In the genomic region with DNA sequence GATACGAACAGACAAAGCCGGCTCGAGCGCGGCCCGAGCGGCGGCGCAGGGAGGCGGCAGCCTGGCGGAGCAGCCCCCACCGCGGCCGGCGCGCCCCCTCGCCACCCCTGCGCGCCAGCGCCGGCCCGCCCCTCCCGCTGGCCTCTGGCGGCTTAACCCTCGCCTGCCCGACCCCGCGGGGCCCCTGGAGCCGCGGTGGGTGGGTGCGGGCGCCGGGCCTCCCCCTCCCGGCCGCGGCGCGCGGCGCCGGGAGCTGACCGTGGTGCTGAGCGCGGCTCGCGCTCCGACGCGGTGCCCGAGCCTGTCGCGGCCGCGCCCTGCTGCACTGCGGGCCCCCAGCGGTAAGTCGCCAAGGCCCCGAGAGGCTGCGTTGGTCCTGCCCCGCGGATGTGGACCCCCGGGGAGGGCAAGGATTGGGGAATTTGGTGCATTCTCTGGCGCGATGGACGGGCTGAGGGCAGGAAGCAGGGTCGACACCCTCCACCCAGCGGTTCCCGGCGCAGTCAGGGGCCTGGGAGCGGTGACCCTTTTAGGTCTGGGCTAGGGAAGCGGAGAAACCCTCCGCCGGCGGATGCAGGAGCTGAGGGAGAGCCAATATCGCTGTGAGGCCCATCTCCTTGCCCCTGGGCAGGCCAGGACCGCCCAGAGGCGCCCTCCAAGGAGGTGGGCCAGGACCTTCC, we compare ENCODE assay signal across 9 cellular contexts.
DNase-seq lines count a peak whose midpoint lies in the region; ATAC-seq lines count a peak whose summit lies in the region.
"Had no signal": no experiment of that assay in that cellular context is flagged by ENCODE, and none has a peak within 500 bp of the region (broad histone marks: within the 10 kb centered on the region; RNA-seq: fewer than 3 reads in every experiment).

No MANE protein-coding gene starts in this region.

- H3K27ac ChIP-seq in iPS-18a (ENCODE audit: low read length): no peak overlapping the region
- H3K27ac ChIP-seq: HL-60 had no signal

- H3K9ac ChIP-seq in iPS-18a (ENCODE audit: low read length): no peak overlapping the region

- H3K4me3 Mint-ChIP-seq in activated naive CD8-positive, alpha-beta T cell treated with anti-CD3 and anti-CD28 coated beads, Interleukin-2, amount 50 U/mL, for 24 hours: no peak overlapping the region
- H3K4me3 Mint-ChIP-seq in stimulated activated naive CD8-positive, alpha-beta T cell treated with anti-CD3 and anti-CD28 coated beads, Interleukin-15, amount 100 ng/mL, for 72 hours: no peak overlapping the region

- H3K4me1 Mint-ChIP-seq in activated naive CD8-positive, alpha-beta T cell treated with anti-CD3 and anti-CD28 coated beads, Interleukin-2, amount 50 U/mL, for 24 hours: peaks cover 2% of the 10 kb centered on the region
- peaks cover 5% of the 10 kb centered on the region for H3K4me1 Mint-ChIP-seq in stimulated activated naive CD8-positive, alpha-beta T cell treated with anti-CD3 and anti-CD28 coated beads, Interleukin-15, amount 100 ng/mL, for 72 hours

- H3K36me3 ChIP-seq in iPS-18a (ENCODE audit: control insufficient read depth, low read depth, low read length): no peaks in the 10 kb centered on the region

- peaks cover 8% of the 10 kb centered on the region for H3K4me1 ChIP-seq in iPS-18a (ENCODE audit: control insufficient read depth, low read depth, low read length)

- H3K27me3 Mint-ChIP-seq in activated naive CD8-positive, alpha-beta T cell treated with anti-CD3 and anti-CD28 coated beads, Interleukin-2, amount 50 U/mL, for 24 hours: peaks cover 42% of the 10 kb centered on the region
- peaks cover 61% of the 10 kb centered on the region for H3K27me3 Mint-ChIP-seq in stimulated activated naive CD8-positive, alpha-beta T cell treated with anti-CD3 and anti-CD28 coated beads, Interleukin-15, amount 100 ng/mL, for 72 hours

- H3K9me3 Mint-ChIP-seq in activated naive CD8-positive, alpha-beta T cell treated with anti-CD3 and anti-CD28 coated beads, Interleukin-2, amount 50 U/mL, for 24 hours: no peaks in the 10 kb centered on the region
- H3K9me3 Mint-ChIP-seq in stimulated activated naive CD8-positive, alpha-beta T cell treated with anti-CD3 and anti-CD28 coated beads, Interleukin-15, amount 100 ng/mL, for 72 hours: no peaks in the 10 kb centered on the region

- no peak overlapping the region for H3K27ac Mint-ChIP-seq in activated naive CD8-positive, alpha-beta T cell treated with anti-CD3 and anti-CD28 coated beads, Interleukin-2, amount 50 U/mL, for 24 hours
- no peak overlapping the region for H3K27ac Mint-ChIP-seq in stimulated activated naive CD8-positive, alpha-beta T cell treated with anti-CD3 and anti-CD28 coated beads, Interleukin-15, amount 100 ng/mL, for 72 hours

- peaks cover 43% of the 10 kb centered on the region for H3K27me3 ChIP-seq in iPS-18a (ENCODE audit: control insufficient read depth, insufficient read depth, low read length)

- no peaks in the 10 kb centered on the region for H3K9me3 ChIP-seq in iPS-18a (ENCODE audit: control insufficient read depth, low read depth, low read length)

- H3K36me3 Mint-ChIP-seq in activated naive CD8-positive, alpha-beta T cell treated with anti-CD3 and anti-CD28 coated beads, Interleukin-2, amount 50 U/mL, for 24 hours (ENCODE audit: low read depth): no peaks in the 10 kb centered on the region

- peak; percentile 13 for DNase-seq in ELR (ENCODE audit: low read depth)
- peak; percentile 25 for DNase-seq in activated naive CD8-positive, alpha-beta T cell treated with anti-CD3 and anti-CD28 coated beads, Interleukin-2, amount 50 U/mL, for 24 hours
- DNase-seq in stimulated activated naive CD8-positive, alpha-beta T cell treated with anti-CD3 and anti-CD28 coated beads, Interleukin-15, amount 100 ng/mL, for 72 hours: no peak
- DNase-seq in NAMALWA (ENCODE audit: low spot score): no peak
- no peak for DNase-seq in EL
- no peak for DNase-seq in NCI-H524 treated with DMSO at 0.1 percent for 48 hours (lab: John Stamatoyannopoulos, UW)

- H3K4me3 ChIP-seq in iPS-18a (ENCODE audit: low read length): peak overlapping the region; percentile 85

- ATAC-seq in HG03354 (IDR thresholded peaks at IDR 0.05; ENCODE audit: poor library complexity, severe bottlenecking, unreplicated experiment): peak; percentile 60
- ATAC-seq in activated naive CD8-positive, alpha-beta T cell treated with anti-CD3 and anti-CD28 coated beads, Interleukin-2, amount 50 U/mL, for 24 hours: peak; percentile 56
- peak; percentile 70 for ATAC-seq in stimulated activated naive CD8-positive, alpha-beta T cell treated with anti-CD3 and anti-CD28 coated beads, Interleukin-15, amount 100 ng/mL, for 72 hours

Comparison
In these comparisons a context has a peak if more than half of its experiments do, and no peak if none do; other contexts are left out.
1. DNase-seq: peak in ELR (single experiment) and activated naive CD8-positive, alpha-beta T cell treated with anti-CD3 and anti-CD28 coated beads, Interleukin-2, amount 50 U/mL, for 24 hours (single experiment); none in stimulated activated naive CD8-positive, alpha-beta T cell treated with anti-CD3 and anti-CD28 coated beads, Interleukin-15, amount 100 ng/mL, for 72 hours (0 of 2), NAMALWA (single experiment), EL (single experiment) and NCI-H524 treated with DMSO at 0.1 percent for 48 hours (single experiment).
2. Peak in every context shown above with its lines, with median percentiles within 50 percentile points of each other: ATAC-seq.